8 cellular contexts compared by ENCODE assay signal in the genomic region with DNA sequence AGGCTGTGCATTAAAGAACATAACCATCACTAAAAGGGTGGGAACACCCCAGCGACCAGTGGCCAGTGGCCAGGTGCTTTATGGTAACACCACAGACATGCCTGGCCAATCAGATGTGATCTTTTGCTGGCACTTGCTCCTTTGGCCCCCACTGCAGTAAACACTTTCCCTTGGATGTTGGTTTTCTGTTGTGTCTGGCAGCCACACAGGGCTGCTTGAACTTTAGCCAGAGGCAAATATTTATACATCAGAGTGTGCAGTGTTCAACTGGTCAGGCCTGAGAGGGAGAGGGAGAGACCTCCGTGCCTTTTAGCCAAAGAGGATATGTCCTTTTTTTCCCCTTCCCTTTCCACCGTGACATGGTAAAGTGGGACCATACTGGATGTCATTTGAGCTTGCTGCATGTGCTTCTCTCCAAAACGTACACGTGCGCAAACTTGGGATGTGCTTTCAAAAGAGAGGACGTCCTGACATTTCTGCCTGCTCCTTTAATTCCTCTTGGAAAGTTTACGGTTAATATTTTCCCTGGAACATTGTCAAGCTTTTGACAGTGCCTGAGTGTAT.
DNase-seq lines count a peak whose midpoint lies in the region; ATAC-seq, FAIRE-seq and TF ChIP-seq lines count a peak whose summit lies in the region.

No MANE protein-coding gene starts in this region.

- POLR2A ChIA-PET in WTC11 (lab: Charles Lee) = no interaction called here

- CTCF ChIA-PET in WTC11 (lab: Charles Lee) = interaction anchor here (1.1 kb wide), 1 partner anchor 9 kb away, joined by 3 read pairs; no protein-coding TSS in a partner anchor

- ATAC-seq in WTC11 (no peak), HG03571 (IDR thresholded peaks at IDR 0.05; ENCODE audit: unreplicated experiment) (no peak), GM19395 (IDR thresholded peaks at IDR 0.05; ENCODE audit: unreplicated experiment) (no peak)

- intact Hi-C loops in posterior vena cava (cut with DNase I) = loop anchor here in 1 of 2 donors (10.0 kb wide), 1 partner anchor 99 kb away; the partner anchor contains the start of gene NFIA

- DNase-seq in WTC11 (ENCODE audit: low spot score) (no peak), foreskin melanocyte (peak; percentile 56), posterior vena cava (ENCODE audit: low spot score) (peak; percentile 80), D721Med (ENCODE audit: insufficient read length, low spot score) (no peak), HK-2 (ENCODE audit: unreplicated experiment) (no peak)

- H3K27ac ChIP-seq in C4-2B = peak overlapping the region; percentile 74

- TF ChIP-seq CTCF in C4-2B (conservative IDR thresholded peaks at IDR 0.05) (no peak), WTC11 (IDR thresholded peaks at IDR 0.05) (no peak), D721Med (IDR thresholded peaks at IDR 0.05; ENCODE audit: insufficient read depth, missing control alignments) (no peak)

- H3K27me3 Mint-ChIP-seq in WTC11 (ENCODE audit: low read depth) = no peaks in the 10 kb centered on the region

- H3K4me3 Mint-ChIP-seq in WTC11 = no peak overlapping the region

- no peak for FAIRE-seq in D721Med (lab: Jason Lieb, UNC)

- H3K9me3 Mint-ChIP-seq in WTC11 = no peaks in the 10 kb centered on the region

- H3K36me3 Mint-ChIP-seq in WTC11 = no peaks in the 10 kb centered on the region

- H3K4me1 Mint-ChIP-seq in WTC11 = peaks cover 48% of the 10 kb centered on the region

- H3K27ac Mint-ChIP-seq in WTC11 = no peak overlapping the region

TF ChIP-seq in WTC11, 78 proteins besides CTCF, POLR2A, EP300 and RAD21:
- TF ChIP-seq HMGXB4 (CRISPR knock-in tag; IDR thresholded peaks at IDR 0.05) (no peak), GABPB1 (CRISPR knock-in tag; IDR thresholded peaks at IDR 0.05) (peak; percentile 72)
TF ChIP-seq in WTC11: peak in this region for 1.

Comparison
In these comparisons a context has a peak if more than half of its experiments do, and no peak if none do; other contexts are left out.
1. DNase-seq: peak in foreskin melanocyte (single experiment) and posterior vena cava (single experiment); none in WTC11 (single experiment), D721Med (single experiment) and HK-2 (single experiment).